Comparison of ENCODE assay signal across 14 cellular contexts in the genomic region with DNA sequence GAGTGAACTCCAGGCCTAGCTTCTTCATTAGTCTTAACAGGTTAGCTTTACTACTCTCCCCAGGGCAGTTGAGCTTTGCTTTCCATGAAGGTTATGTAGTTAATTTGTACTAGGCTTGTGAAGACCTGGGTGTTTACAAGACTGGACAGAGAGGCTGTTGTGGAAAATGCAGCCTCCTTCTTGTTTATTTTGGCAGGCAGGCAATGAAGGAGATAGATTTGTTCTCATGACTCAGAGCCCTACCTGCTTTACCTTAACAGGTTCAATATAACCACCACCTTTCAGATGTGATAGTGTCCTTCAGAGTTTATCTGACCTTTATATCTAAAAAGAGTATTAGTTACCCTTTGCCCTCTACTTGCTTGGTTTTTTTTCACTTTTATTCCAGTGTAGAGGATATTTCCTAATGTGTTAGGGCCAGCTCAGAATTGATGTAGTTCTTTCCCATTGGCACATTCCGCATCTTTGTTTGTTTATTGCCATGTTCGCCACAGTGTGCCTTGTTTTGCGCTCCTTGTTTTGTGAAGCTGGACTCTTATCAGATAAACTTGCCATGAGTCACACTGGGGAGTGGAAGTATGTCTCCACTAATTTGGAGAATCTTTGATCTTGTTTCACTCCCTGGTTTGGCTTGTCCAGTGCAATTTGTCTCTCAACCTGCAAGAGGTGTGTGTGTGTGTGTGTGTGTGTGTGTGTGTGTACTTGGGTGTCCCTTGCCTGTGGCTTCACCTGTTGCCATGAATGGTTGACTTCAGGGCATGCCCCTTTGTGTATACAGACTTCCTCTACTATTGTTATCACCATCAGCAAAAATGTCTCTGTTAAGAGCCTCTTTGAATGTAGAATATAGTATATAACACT.
DNase-seq lines count a peak whose midpoint lies in the region; ATAC-seq and TF ChIP-seq lines count a peak whose summit lies in the region.
"Had no signal": no experiment of that assay in that cellular context is flagged by ENCODE, and none has a peak within 500 bp of the region (broad histone marks: within the 10 kb centered on the region; RNA-seq: fewer than 3 reads in every experiment).

No MANE protein-coding gene starts in this region.

- H3K9me2 ChIP-seq in PC-9 (ENCODE audit: insufficient read depth), result no peaks in the 10 kb centered on the region

- H3K79me2 ChIP-seq in PC-9 (ENCODE audit: low read depth), result peaks cover 88% of the 10 kb centered on the region

- H2AFZ ChIP-seq in PC-9, result no peak overlapping the region

- CTCF ChIA-PET in PC-9 (lab: Charles Lee), result interaction anchor here (0.5 to 1.1 kb wide), 6 partner anchors 15 to 145 kb away, joined by 3 to 10 read pairs (median 7); no protein-coding TSS in a partner anchor

- DNase-seq in Daoy (ENCODE audit: low read depth) (peak; percentile 37), PC-9 (peak; percentile 65 to 95), epithelial cell of esophagus (ENCODE audit: low read depth) (peak; percentile 71), nephron progenitor cell (no peak), C1 segment of cervical spinal cord (lab: John Stamatoyannopoulos, UW) (no peak), cerebellar cortex (ENCODE audit: low spot score) (no peak)
- DNase-seq: activated CD8-positive, alpha-beta memory T cell treated with anti-CD3 and anti-CD28 coated beads, Interleukin-2, amount 10 ng/mL, durations not matched to agents 7 days and 5 days; anterior cingulate cortex; CD4-positive, alpha-beta memory T cell; midbrain; NCI-H446 treated with DMSO at 0.1 percent for 48 hours; stimulated activated naive CD8-positive, alpha-beta T cell treated with anti-CD3 and anti-CD28 coated beads, Interleukin-15, Interleukin-2, amounts not matched to agents 100 U/mL and 50 U/mL, for 24 hours had no signal

- peak overlapping the region; percentile 59 for H3K4me2 ChIP-seq in PC-9

- peaks cover 26% of the 10 kb centered on the region for H3K36me3 Mint-ChIP-seq in nephron progenitor cell (ENCODE audit: low read depth)
- H3K36me3 Mint-ChIP-seq: activated CD8-positive, alpha-beta memory T cell treated with anti-CD3 and anti-CD28 coated beads, Interleukin-2, amount 10 ng/mL, durations not matched to agents 7 days and 5 days had no signal

- ATAC-seq in HG02852 (IDR thresholded peaks at IDR 0.05; ENCODE audit: unreplicated experiment), result no peak
- no peak for ATAC-seq in GM18870 (IDR thresholded peaks at IDR 0.05; ENCODE audit: unreplicated experiment)
- ATAC-seq: activated CD8-positive, alpha-beta memory T cell treated with anti-CD3 and anti-CD28 coated beads, Interleukin-2, amount 10 ng/mL, durations not matched to agents 7 days and 5 days; stimulated activated naive CD8-positive, alpha-beta T cell treated with anti-CD3 and anti-CD28 coated beads, Interleukin-15, Interleukin-2, amounts not matched to agents 100 U/mL and 50 U/mL, for 24 hours had no signal

- TF ChIP-seq CTCF in PC-9 (conservative IDR thresholded peaks at IDR 0.05) (no peak), epithelial cell of esophagus (IDR thresholded peaks at IDR 0.05; ENCODE audit: insufficient read depth, low read depth, low read length, missing control alignments) (no peak), nephron progenitor cell (IDR thresholded peaks at IDR 0.05) (no peak)

- H3F3A ChIP-seq in PC-9 (ENCODE audit: insufficient read depth, low read depth), result peaks cover 35% of the 10 kb centered on the region

- H3K36me3 ChIP-seq in PC-9 (ENCODE audit: low read depth), result no peaks in the 10 kb centered on the region

- intact Hi-C loops in PC-9 (cut with micrococcal nuclease; ENCODE audit: unreplicated experiment), result loop anchor here (1.0 to 2.0 kb wide), 3 partner anchors 12 to 25 kb away; no protein-coding TSS in a partner anchor

- no peaks in the 10 kb centered on the region for H3K27me3 ChIP-seq in PC-9 (ENCODE audit: insufficient read depth, low read depth)

- POLR2A ChIA-PET in PC-9 (lab: Charles Lee; ENCODE audit: unreplicated experiment), result interaction anchor here (0.6 to 0.7 kb wide), 6 partner anchors 75 to 1425 kb away, joined by 3 to 5 read pairs (median 4); partner anchors contain the start of gene SMAP2

- no peaks in the 10 kb centered on the region; the same call in 1 of the 2 replicates for H4K20me1 ChIP-seq in PC-9 (ENCODE audit: insufficient read depth)

- H3K27ac Mint-ChIP-seq in nephron progenitor cell, result peak overlapping the region; percentile 84
- H3K27ac Mint-ChIP-seq: activated CD8-positive, alpha-beta memory T cell treated with anti-CD3 and anti-CD28 coated beads, Interleukin-2, amount 10 ng/mL, durations not matched to agents 7 days and 5 days had no signal

- no peaks in the 10 kb centered on the region for H3K9me3 ChIP-seq in PC-9 (ENCODE audit: insufficient read depth, low read depth)

- H3K27ac ChIP-seq in PC-9, result peak overlapping the region; percentile 68

- H3K9me3 Mint-ChIP-seq in nephron progenitor cell, result no peaks in the 10 kb centered on the region
- H3K9me3 Mint-ChIP-seq: CD4-positive, alpha-beta memory T cell had no signal

- H3K4me1 Mint-ChIP-seq in nephron progenitor cell, result peaks cover 4% of the 10 kb centered on the region
- H3K4me1 Mint-ChIP-seq: activated CD8-positive, alpha-beta memory T cell treated with anti-CD3 and anti-CD28 coated beads, Interleukin-2, amount 10 ng/mL, durations not matched to agents 7 days and 5 days had no signal

- H3K4me3 ChIP-seq in PC-9 (no peak overlapping the region), epithelial cell of esophagus (ENCODE audit: low read length) (no peak overlapping the region)

- no peak overlapping the region for H3K4me3 Mint-ChIP-seq in nephron progenitor cell
- H3K4me3 Mint-ChIP-seq: activated CD8-positive, alpha-beta memory T cell treated with anti-CD3 and anti-CD28 coated beads, Interleukin-2, amount 10 ng/mL, durations not matched to agents 7 days and 5 days; CD4-positive, alpha-beta memory T cell had no signal

- no peaks in the 10 kb centered on the region for H3K27me3 Mint-ChIP-seq in nephron progenitor cell (ENCODE audit: low read depth, poor library complexity)
- H3K27me3 Mint-ChIP-seq: activated CD8-positive, alpha-beta memory T cell treated with anti-CD3 and anti-CD28 coated beads, Interleukin-2, amount 10 ng/mL, durations not matched to agents 7 days and 5 days; CD4-positive, alpha-beta memory T cell had no signal

- peaks cover 48% of the 10 kb centered on the region for H3K4me1 ChIP-seq in PC-9 (replicated peaks; ENCODE audit: insufficient read depth)

- BruUV-seq in PC-9 (replicated peaks; lab: Mats Ljungman, UMichigan), result no TSS peak

Comparison
In these comparisons a context has a peak if more than half of its experiments do, and no peak if none do; other contexts are left out.
1. DNase-seq: peak in Daoy (single experiment), PC-9 (2 of 2) and epithelial cell of esophagus (single experiment); none in nephron progenitor cell (single experiment), C1 segment of cervical spinal cord (0 of 14) and cerebellar cortex (single experiment).